1 cellular context compared by ENCODE assay signal in the genomic region with DNA sequence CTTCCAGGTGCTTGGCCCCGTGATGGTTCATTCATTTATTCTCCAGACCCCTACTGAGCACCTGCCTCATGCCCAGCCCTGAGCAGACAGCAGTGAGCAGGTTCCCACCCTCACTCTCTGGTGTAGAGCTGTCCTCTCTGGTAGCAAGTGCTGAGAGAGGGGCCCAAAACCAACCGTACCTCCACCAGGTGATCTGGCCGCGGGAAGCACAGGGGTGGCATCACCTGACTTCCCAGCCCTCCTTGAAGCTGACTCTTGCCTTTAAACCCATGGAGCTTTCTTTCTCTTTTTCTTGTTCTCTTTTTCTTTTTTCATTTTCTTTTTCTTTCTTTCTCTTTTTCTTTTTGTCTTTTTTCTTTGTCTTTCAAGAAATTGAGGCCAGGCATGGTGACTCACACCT.
TF ChIP-seq lines count a peak whose summit lies in the region.

No MANE protein-coding gene starts in this region.

TF ChIP-seq in HEK293, 187 proteins besides CTCF, POLR2A, EP300 and RAD21:
- TF ChIP-seq ZNF366 (tag by site-specific recombination; conservative IDR thresholded peaks at IDR 0.05), result peak; percentile 35; the same call in 1 of the 2 replicates
